In genomic region chr7:46774515-46774914, GRCh38 we compare ENCODE assay signal across 18 cellular contexts.
DNase-seq lines count a peak whose midpoint lies in the region; ATAC-seq and TF ChIP-seq lines count a peak whose summit lies in the region.
"Had no signal": no experiment of that assay in that cellular context is flagged by ENCODE, and none has a peak within 500 bp of the region (broad histone marks: within the 10 kb centered on the region; RNA-seq: fewer than 3 reads in every experiment).

No MANE protein-coding gene starts in this region.

- TF ChIP-seq EP300 in gastroesophageal sphincter (IDR thresholded peaks at IDR 0.05): peak; percentile 10

- H3K4me1 ChIP-seq in adipocyte (ENCODE audit: control insufficient read depth, insufficient read depth, low read length) (peaks cover 62% of the 10 kb centered on the region), gastroesophageal sphincter (peaks cover 6 to 38% (median 30%) of the 10 kb centered on the region in 3 donors), psoas muscle (peaks cover 20% of the 10 kb centered on the region), thoracic aorta (ENCODE audit: control insufficient read depth in 1 of 2, low read depth in 2 of 2) (peaks cover 25 to 40% of the 10 kb centered on the region in 2 donors), lower lobe of right lung (no peaks in the 10 kb centered on the region)
- H3K4me1 ChIP-seq: Caco-2, Peyer's patch had no signal

- 85 to 86% methylated on average over 1 of the region's 1 CpG for WGBS in gastroesophageal sphincter (ENCODE audit: low coverage in 1 of 2), 2 donors
- 55 to 83% (median 72%) methylated on average over 1 of the region's 1 CpG for WGBS in psoas muscle, 3 donors

- H3K4me3 ChIP-seq in adipocyte (ENCODE audit: low read length): no peak overlapping the region
- no peak overlapping the region for H3K4me3 ChIP-seq in gastroesophageal sphincter
- H3K4me3 ChIP-seq in psoas muscle: no peak overlapping the region
- H3K4me3 ChIP-seq in thoracic aorta: no peak overlapping the region
- H3K4me3 ChIP-seq in lower lobe of right lung: no peak overlapping the region
- H3K4me3 ChIP-seq: Peyer's patch had no signal

- peak; percentile 88 for ATAC-seq in gastroesophageal sphincter
- ATAC-seq in psoas muscle: peak in 3 of 4 donors; percentile 79 to 91 (median 90)
- ATAC-seq in thoracic aorta (ENCODE audit: insufficient number of reproducible peaks, low FRiP score, low read depth): no peak
- ATAC-seq in lower lobe of right lung: no peak
- no peak for ATAC-seq in GM19452 (IDR thresholded peaks at IDR 0.05; ENCODE audit: unreplicated experiment)

- DNase-seq in adipocyte (ENCODE audit: low read depth) (no peak), psoas muscle (peak in 1 of 2 donors; percentile 58), thoracic aorta (ENCODE audit: low spot score) (no peak), lower lobe of right lung (no peak), HK-2 (ENCODE audit: unreplicated experiment) (no peak)
- DNase-seq: ACHN, AML-193, Caco-2, DMS153, Karpas-422, MM.1S, NCI-H1105, NCI-H1694, NCI-H524, Peyer's patch, SHP77 treated with DMSO at 0.1 percent for 48 hours had no signal

- H3K9me3 ChIP-seq in adipocyte (ENCODE audit: control insufficient read depth, low read length) (peaks cover 6% of the 10 kb centered on the region), gastroesophageal sphincter (peaks cover 0 to 3% (median 0%) of the 10 kb centered on the region in 3 donors), psoas muscle (no peaks in the 10 kb centered on the region), thoracic aorta (no peaks in the 10 kb centered on the region), lower lobe of right lung (peaks cover 4% of the 10 kb centered on the region)
- H3K9me3 ChIP-seq: Caco-2, Peyer's patch had no signal

- no peaks in the 10 kb centered on the region for H3K36me3 ChIP-seq in adipocyte (ENCODE audit: control insufficient read depth, insufficient read depth, low read length, severe bottlenecking)
- no peaks in the 10 kb centered on the region for H3K36me3 ChIP-seq in gastroesophageal sphincter
- H3K36me3 ChIP-seq in psoas muscle (ENCODE audit: insufficient read depth in 1 of 2, low read depth in 1 of 2): no peaks in the 10 kb centered on the region
- no peaks in the 10 kb centered on the region for H3K36me3 ChIP-seq in thoracic aorta
- H3K36me3 ChIP-seq in lower lobe of right lung: no peaks in the 10 kb centered on the region
- H3K36me3 ChIP-seq: Peyer's patch had no signal

- intact Hi-C loops in psoas muscle (cut with DNase I) (loop anchor here in 1 of 2 donors (10.0 kb wide), 1 partner anchor 310 kb away; no protein-coding TSS in a partner anchor), lower lobe of right lung (cut with DNase I) (no loop called here)

- H3K27ac ChIP-seq in gastroesophageal sphincter: peak overlapping the region; percentile 52 to 81 (median 76)
- H3K27ac ChIP-seq in psoas muscle: no peak overlapping the region
- H3K27ac ChIP-seq in thoracic aorta: peak overlapping the region; percentile 85 to 86
- no peak overlapping the region for H3K27ac ChIP-seq in lower lobe of right lung
- H3K27ac ChIP-seq: Peyer's patch had no signal

- H3K27me3 ChIP-seq in adipocyte (replicated peaks; ENCODE audit: control insufficient read depth, insufficient read depth, low read length) (no peaks in the 10 kb centered on the region), gastroesophageal sphincter (no peaks in the 10 kb centered on the region), psoas muscle (ENCODE audit: insufficient read depth in 3 of 3, low read length in 2 of 3) (no peaks in the 10 kb centered on the region), thoracic aorta (replicated peaks; ENCODE audit: insufficient read depth) (no peaks in the 10 kb centered on the region), lower lobe of right lung (ENCODE audit: low read depth) (no peaks in the 10 kb centered on the region)
- H3K27me3 ChIP-seq: Peyer's patch had no signal

- TF ChIP-seq POLR2A in gastroesophageal sphincter (IDR thresholded peaks at IDR 0.05): no peak

- TF ChIP-seq CTCF in gastroesophageal sphincter (IDR thresholded peaks at IDR 0.05) (no peak), psoas muscle (IDR thresholded peaks at IDR 0.05) (no peak), thoracic aorta (IDR thresholded peaks at IDR 0.05) (no peak), lower lobe of right lung (IDR thresholded peaks at IDR 0.05) (no peak)

- H3K9ac ChIP-seq in adipocyte (ENCODE audit: low read length): peak overlapping the region; percentile 68

Comparison
In these comparisons a context has a peak if more than half of its experiments do, and no peak if none do; other contexts are left out.
1. ATAC-seq: peak in gastroesophageal sphincter (single experiment) and psoas muscle (3 of 4); none in thoracic aorta (single experiment), lower lobe of right lung (0 of 2) and GM19452 (single experiment).
2. H3K27ac ChIP-seq: peak in gastroesophageal sphincter (4 of 4) and thoracic aorta (2 of 2); none in psoas muscle (single experiment) and lower lobe of right lung (single experiment).